Comparison of ENCODE assay signal across 28 cellular contexts in the genomic region with DNA sequence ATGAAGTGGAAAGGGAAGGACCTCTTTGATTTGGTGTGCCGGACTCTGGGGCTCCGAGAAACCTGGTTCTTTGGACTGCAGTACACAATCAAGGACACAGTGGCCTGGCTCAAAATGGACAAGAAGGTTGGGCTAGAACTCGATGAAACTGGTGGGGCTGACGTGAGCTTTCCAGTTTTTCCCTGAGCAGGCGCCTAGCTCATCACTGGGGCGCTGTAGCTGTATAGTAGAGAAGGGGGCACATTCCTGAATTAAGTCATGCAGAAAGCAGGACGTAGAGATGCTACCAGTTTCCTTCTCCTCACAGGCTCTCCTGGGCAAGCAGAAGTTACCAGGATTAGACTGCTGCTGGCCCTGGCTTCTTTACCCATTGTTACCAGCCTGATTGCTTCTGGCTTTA.
"Had no signal": no experiment of that assay in that cellular context is flagged by ENCODE, and none has a peak within 500 bp of the region (broad histone marks: within the 10 kb centered on the region; RNA-seq: fewer than 3 reads in every experiment).

No MANE protein-coding gene starts in this region.

- H3K27ac Mint-ChIP-seq: activated CD4-positive, alpha-beta memory T cell treated with anti-CD3 and anti-CD28 coated beads for 36 hours; activated naive CD4-positive, alpha-beta T cell treated with anti-CD3 and anti-CD28 coated beads, Interleukin-2, amount 50 U/mL, for 24 hours; activated T-cell treated with anti-CD3 and anti-CD28 coated beads, Interleukin-2, amount 50 U/mL, for 72 hours; naive B cell; stimulated activated effector memory CD8-positive, alpha-beta T cell treated with anti-CD3 and anti-CD28 coated beads, Interleukin-12 subunit alpha, Interleukin-12 subunit beta, amount 100 ng/mL, for 72 hours had no signal

- FAIRE-seq: colon, endothelial cell of umbilical vein, frontal cortex, islet of Langerhans, small intestine had no signal

- H3K4me1 ChIP-seq: breast epithelium had no signal

- H3K9me3 Mint-ChIP-seq: activated CD4-positive, alpha-beta memory T cell treated with anti-CD3 and anti-CD28 coated beads for 36 hours; activated naive CD4-positive, alpha-beta T cell treated with anti-CD3 and anti-CD28 coated beads, Interleukin-2, amount 50 U/mL, for 24 hours; activated T-cell treated with anti-CD3 and anti-CD28 coated beads, Interleukin-2, amount 50 U/mL, for 72 hours; central memory CD8-positive, alpha-beta T cell; naive B cell; neural crest cell; stimulated activated effector memory CD8-positive, alpha-beta T cell treated with anti-CD3 and anti-CD28 coated beads, Interleukin-12 subunit alpha, Interleukin-12 subunit beta, amount 100 ng/mL, for 72 hours had no signal

- H3K27me3 Mint-ChIP-seq: activated CD4-positive, alpha-beta memory T cell treated with anti-CD3 and anti-CD28 coated beads for 36 hours; activated naive CD4-positive, alpha-beta T cell treated with anti-CD3 and anti-CD28 coated beads, Interleukin-2, amount 50 U/mL, for 24 hours; central memory CD8-positive, alpha-beta T cell; naive B cell had no signal

- H3K9me3 ChIP-seq: breast epithelium, lower lobe of right lung, stomach, upper lobe of left lung had no signal

- H3K4me3 Mint-ChIP-seq: activated CD4-positive, alpha-beta memory T cell treated with anti-CD3 and anti-CD28 coated beads for 36 hours; activated naive CD4-positive, alpha-beta T cell treated with anti-CD3 and anti-CD28 coated beads, Interleukin-2, amount 50 U/mL, for 24 hours; activated T-cell treated with anti-CD3 and anti-CD28 coated beads, Interleukin-2, amount 50 U/mL, for 72 hours; central memory CD8-positive, alpha-beta T cell; naive B cell; neural crest cell; stimulated activated effector memory CD8-positive, alpha-beta T cell treated with anti-CD3 and anti-CD28 coated beads, Interleukin-12 subunit alpha, Interleukin-12 subunit beta, amount 100 ng/mL, for 72 hours had no signal

- DNase-seq: activated CD4-positive, alpha-beta memory T cell treated with anti-CD3 and anti-CD28 coated beads for 36 hours; activated CD4-positive, alpha-beta T cell treated with anti-CD3 and anti-CD28 coated beads for 48 hours; activated gamma-delta T cell; activated T-cell treated with anti-CD3 and anti-CD28 coated beads, Interleukin-2, amount 50 U/mL, for 72 hours; aorta; effector memory CD4-positive, alpha-beta T cell; head of caudate nucleus; hypothalamus; lower lobe of right lung; naive B cell; posterior cingulate gyrus; small intestine; stimulated activated CD4-positive, alpha-beta T cell treated with anti-CD3 and anti-CD28 coated beads, Interleukin-2, amount 100 ng/mL, for 24 hours; stomach; T-helper 2 cell; upper lobe of left lung had no signal

- H3K36me3 ChIP-seq: breast epithelium had no signal

- H3K4me3 ChIP-seq: breast epithelium, lower lobe of right lung, stomach, upper lobe of left lung had no signal

- H3K27me3 ChIP-seq: breast epithelium, stomach, upper lobe of left lung had no signal

- H3K27ac ChIP-seq: breast epithelium, lower lobe of right lung, stomach, upper lobe of left lung had no signal

- ATAC-seq: activated T-cell treated with anti-CD3 and anti-CD28 coated beads, Interleukin-2, amount 50 U/mL, for 72 hours; esophagus mucosa; left lobe of liver; lower lobe of right lung; sciatic nerve; stimulated activated effector memory CD8-positive, alpha-beta T cell treated with anti-CD3 and anti-CD28 coated beads, Interleukin-12 subunit alpha, Interleukin-12 subunit beta, amount 100 ng/mL, for 72 hours had no signal
